In genomic region chr16:9123871-9124270, GRCh38 we compare ENCODE assay signal across 9 cellular contexts. TPM values are rescaled to one million over a fixed set of nuclear protein-coding genes. Genes with fewer than 3 reads are reported as not detected.
DNase-seq lines count a peak whose midpoint lies in the region; ATAC-seq and TF ChIP-seq lines count a peak whose summit lies in the region.
"Had no signal": no experiment of that assay in that cellular context is flagged by ENCODE, and none has a peak within 500 bp of the region (broad histone marks: within the 10 kb centered on the region; RNA-seq: fewer than 3 reads in every experiment).

No MANE protein-coding gene starts in this region.

- peak overlapping the region; percentile 15; the same call in 1 of the 2 replicates for H3K27ac ChIP-seq in VCaP

- intact Hi-C loops in left colon (cut with DNase I, micrococcal nuclease), result no loop called here

- ATAC-seq in left colon (peak; percentile 91), HG02678 (IDR thresholded peaks at IDR 0.05; ENCODE audit: unreplicated experiment) (no peak), GM19452 (IDR thresholded peaks at IDR 0.05; ENCODE audit: unreplicated experiment) (no peak), HG03108 (IDR thresholded peaks at IDR 0.05; ENCODE audit: unreplicated experiment) (no peak)
- ATAC-seq: SK-N-SH treated with all-trans-retinoic acid at 6 μM for 48 hours had no signal

- peak; percentile 14 for DNase-seq in stimulated activated CD4-positive, alpha-beta T cell treated with anti-CD3 and anti-CD28 coated beads, Interleukin-4, amount 100 ng/mL, for 24 hours
- no peak for DNase-seq in stimulated activated CD4-positive, alpha-beta T cell treated with anti-CD3 and anti-CD28 coated beads, Interleukin-4, amount 100 ng/mL, for 4 hours
- DNase-seq in left colon (peak; percentile 89), middle frontal gyrus (ENCODE audit: extremely low spot score, low spot score) (no peak)

- TF ChIP-seq CTCF in VCaP (conservative IDR thresholded peaks at IDR 0.05), result no peak

RNA-seq across cellular contexts. Expression of gene HAPSTR1, which starts 32.4 kb away (rescaled TPM):
- 10 to 100 TPM; 46.4 to 58.9 TPM for total RNA-seq in left colon

Comparison
In these comparisons a context has a peak if more than half of its experiments do, and no peak if none do; other contexts are left out.
1. DNase-seq: peak in stimulated activated CD4-positive, alpha-beta T cell treated with anti-CD3 and anti-CD28 coated beads, Interleukin-4, amount 100 ng/mL, for 24 hours (single experiment) and left colon (2 of 2); none in stimulated activated CD4-positive, alpha-beta T cell treated with anti-CD3 and anti-CD28 coated beads, Interleukin-4, amount 100 ng/mL, for 4 hours (0 of 2) and middle frontal gyrus (single experiment).